Comparison of ENCODE assay signal across 15 cellular contexts in the genomic region with DNA sequence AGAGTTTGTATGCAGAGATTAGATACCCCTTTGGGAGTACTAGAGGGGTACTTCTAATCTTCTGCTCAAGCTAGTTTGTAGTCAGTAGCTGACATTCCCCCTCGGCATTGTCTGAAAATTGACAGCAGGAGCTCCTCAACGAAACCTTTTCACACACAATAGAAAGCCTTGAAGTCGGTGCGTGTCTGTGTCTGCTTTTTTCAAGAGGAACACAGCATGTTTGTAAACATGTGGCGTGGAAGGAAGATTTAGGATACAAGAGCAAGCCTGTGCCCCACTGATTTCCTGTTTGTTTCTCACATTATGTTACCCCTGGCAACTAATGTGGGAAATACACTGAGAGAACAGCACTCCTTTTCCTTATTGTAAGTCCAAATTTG.
DNase-seq lines count a peak whose midpoint lies in the region; ATAC-seq and TF ChIP-seq lines count a peak whose summit lies in the region.
"Had no signal": no experiment of that assay in that cellular context is flagged by ENCODE, and none has a peak within 500 bp of the region (broad histone marks: within the 10 kb centered on the region; RNA-seq: fewer than 3 reads in every experiment).

No MANE protein-coding gene starts in this region.

- no peak for TF ChIP-seq RAD21 in neural cell (conservative IDR thresholded peaks at IDR 0.05)

- DNase-seq in H7 (peak; percentile 42), astrocyte of the cerebellum (ENCODE audit: low read depth) (peak; percentile 9), fibroblast of the conjunctiva (ENCODE audit: low read depth) (peak; percentile 14), GM20000 (ENCODE audit: low spot score) (no peak), ovary (no peak)
- DNase-seq in activated CD8-positive, alpha-beta memory T cell treated with anti-CD3 and anti-CD28 coated beads, Interleukin-2, amount 50 U/mL, for 4 hours, result no peak
- DNase-seq: activated CD4-positive, CD25-positive, alpha-beta regulatory T cell treated with anti-CD3 and anti-CD28 coated beads, Interleukin-2, amount 50 U/mL, for 72 hours; activated gamma-delta T cell treated with Interleukin-2 at 50 U/mL for 16 hours; mammary epithelial cell; NCI-H1092; NCI-H2107; small intestine; T-helper 17 cell had no signal

- WGBS in ovary, 3 donors, result 5 to 7% (median 6%) methylated on average over 5 of the region's 5 CpGs

- ATAC-seq in esophagus mucosa, result no peak
- ATAC-seq: T-helper 17 cell had no signal

- no peaks in the 10 kb centered on the region for H3K4me1 ChIP-seq in ovary (ENCODE audit: insufficient read depth)

- H3K9me2 ChIP-seq in neural cell (ENCODE audit: insufficient read depth, low read length), result no peaks in the 10 kb centered on the region

- H3K27ac ChIP-seq in neural cell (ENCODE audit: low read length) (no peak overlapping the region), ovary (no peak overlapping the region)

- no peak overlapping the region for H2AFZ ChIP-seq in neural cell (ENCODE audit: low read depth, low read length)

- TF ChIP-seq CTCF in astrocyte of the cerebellum (IDR thresholded peaks at IDR 0.05; ENCODE audit: low read depth, low read length, missing control alignments) (no peak), neural cell (IDR thresholded peaks at IDR 0.05; ENCODE audit: poor library complexity, severe bottlenecking) (no peak), GM20000 (IDR thresholded peaks at IDR 0.05; ENCODE audit: extremely low read depth, missing control alignments) (no peak), ovary (IDR thresholded peaks at IDR 0.05) (no peak)

- no peak for TF ChIP-seq POLR2A in ovary (IDR thresholded peaks at IDR 0.05)

- no peak overlapping the region for H3K9ac ChIP-seq in neural cell (ENCODE audit: low read length)

- no peaks in the 10 kb centered on the region for H3K79me2 ChIP-seq in neural cell (replicated peaks; ENCODE audit: insufficient read depth, low read length)

- intact Hi-C loops in ovary (cut with DNase I), result loop anchor here in 1 of 4 donors (5.0 kb wide), 1 partner anchor 517 kb away; no protein-coding TSS in a partner anchor

- H3K36me3 ChIP-seq in H7 (replicated peaks; ENCODE audit: control insufficient read depth, insufficient read depth, low read length) (no peaks in the 10 kb centered on the region), neural cell (ENCODE audit: insufficient read depth, low read length) (no peaks in the 10 kb centered on the region), ovary (no peaks in the 10 kb centered on the region)

- no peaks in the 10 kb centered on the region for H4K20me1 ChIP-seq in neural cell (ENCODE audit: insufficient read depth)

- H3K4me3 ChIP-seq in H7 (ENCODE audit: insufficient read depth, low read depth, low read length), result no peak overlapping the region
- H3K4me3 ChIP-seq in astrocyte of the cerebellum (ENCODE audit: low read depth, low read length), result no peak overlapping the region
- no peak overlapping the region for H3K4me3 ChIP-seq in neural cell (ENCODE audit: low read length)
- no peak overlapping the region for H3K4me3 ChIP-seq in ovary

- TF ChIP-seq EP300 in neural cell (conservative IDR thresholded peaks at IDR 0.05; ENCODE audit: poor library complexity, severe bottlenecking) (peak; percentile 9), ovary (IDR thresholded peaks at IDR 0.05) (no peak)

- in situ Hi-C loops in astrocyte of the cerebellum (cut with HindIII; ENCODE audit: low sequenced_read_pairs), result no loop called here

- H3K27me3 ChIP-seq in H7 (ENCODE audit: control insufficient read depth, insufficient read depth, low read length), result no peaks in the 10 kb centered on the region
- H3K27me3 ChIP-seq in neural cell (ENCODE audit: insufficient read depth, low read depth, low read length), result no peaks in the 10 kb centered on the region
- H3K27me3 ChIP-seq in ovary, result no peaks in the 10 kb centered on the region

- H3K4me2 ChIP-seq in neural cell (ENCODE audit: low read length), result no peak overlapping the region

- H3K9me3 ChIP-seq in neural cell (ENCODE audit: low read length) (no peaks in the 10 kb centered on the region), ovary (no peaks in the 10 kb centered on the region)

- H3F3A ChIP-seq in neural cell (ENCODE audit: insufficient read depth, low read length, poor library complexity, severe bottlenecking), result no peaks in the 10 kb centered on the region

TF ChIP-seq in neural cell, 6 proteins besides CTCF, POLR2A, EP300 and RAD21:
- TF ChIP-seq TAF1 (IDR thresholded peaks at IDR 0.05; ENCODE audit: low read depth) (no peak), POLR2AphosphoS5 (IDR thresholded peaks at IDR 0.05) (no peak), EZH2 (IDR thresholded peaks at IDR 0.05; ENCODE audit: borderline replicate concordance, insufficient read depth, low read length, poor library complexity, severe bottlenecking) (no peak), MXI1 (conservative IDR thresholded peaks at IDR 0.05; ENCODE audit: poor library complexity, severe bottlenecking) (no peak), SMC3 (conservative IDR thresholded peaks at IDR 0.05; ENCODE audit: poor library complexity) (no peak)
- TF ChIP-seq, protein P1, sequence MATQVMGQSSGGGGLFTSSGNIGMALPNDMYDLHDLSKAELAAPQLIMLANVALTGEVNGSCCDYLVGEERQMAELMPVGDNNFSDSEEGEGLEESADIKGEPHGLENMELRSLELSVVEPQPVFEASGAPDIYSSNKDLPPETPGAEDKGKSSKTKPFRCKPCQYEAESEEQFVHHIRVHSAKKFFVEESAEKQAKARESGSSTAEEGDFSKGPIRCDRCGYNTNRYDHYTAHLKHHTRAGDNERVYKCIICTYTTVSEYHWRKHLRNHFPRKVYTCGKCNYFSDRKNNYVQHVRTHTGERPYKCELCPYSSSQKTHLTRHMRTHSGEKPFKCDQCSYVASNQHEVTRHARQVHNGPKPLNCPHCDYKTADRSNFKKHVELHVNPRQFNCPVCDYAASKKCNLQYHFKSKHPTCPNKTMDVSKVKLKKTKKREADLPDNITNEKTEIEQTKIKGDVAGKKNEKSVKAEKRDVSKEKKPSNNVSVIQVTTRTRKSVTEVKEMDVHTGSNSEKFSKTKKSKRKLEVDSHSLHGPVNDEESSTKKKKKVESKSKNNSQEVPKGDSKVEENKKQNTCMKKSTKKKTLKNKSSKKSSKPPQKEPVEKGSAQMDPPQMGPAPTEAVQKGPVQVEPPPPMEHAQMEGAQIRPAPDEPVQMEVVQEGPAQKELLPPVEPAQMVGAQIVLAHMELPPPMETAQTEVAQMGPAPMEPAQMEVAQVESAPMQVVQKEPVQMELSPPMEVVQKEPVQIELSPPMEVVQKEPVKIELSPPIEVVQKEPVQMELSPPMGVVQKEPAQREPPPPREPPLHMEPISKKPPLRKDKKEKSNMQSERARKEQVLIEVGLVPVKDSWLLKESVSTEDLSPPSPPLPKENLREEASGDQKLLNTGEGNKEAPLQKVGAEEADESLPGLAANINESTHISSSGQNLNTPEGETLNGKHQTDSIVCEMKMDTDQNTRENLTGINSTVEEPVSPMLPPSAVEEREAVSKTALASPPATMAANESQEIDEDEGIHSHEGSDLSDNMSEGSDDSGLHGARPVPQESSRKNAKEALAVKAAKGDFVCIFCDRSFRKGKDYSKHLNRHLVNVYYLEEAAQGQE (IDR thresholded peaks at IDR 0.05; ENCODE audit: borderline replicate concordance), result no peak

Comparison
In these comparisons a context has a peak if more than half of its experiments do, and no peak if none do; other contexts are left out.
1. DNase-seq: peak in H7 (single experiment), astrocyte of the cerebellum (single experiment) and fibroblast of the conjunctiva (single experiment); none in activated CD8-positive, alpha-beta memory T cell treated with anti-CD3 and anti-CD28 coated beads, Interleukin-2, amount 50 U/mL, for 4 hours (single experiment), GM20000 (single experiment) and ovary (0 of 5).